In genomic region chr12:49323524-49324097, GRCh38 we compare ENCODE assay signal across 1 cellular context.
A peak's percentile ranks its signal among the peaks of the same experiment; 100 is the strongest.
TF ChIP-seq lines count a peak whose summit lies in the region.

No MANE protein-coding gene starts in this region.

TF ChIP-seq in H1, 55 proteins besides CTCF, POLR2A, EP300 and RAD21:
- TF ChIP-seq YY1 (IDR thresholded peaks at IDR 0.05; ENCODE audit: low read depth, low read length) (no peak), KDM4A (IDR thresholded peaks at IDR 0.05; ENCODE audit: low read depth, low read length, severe bottlenecking) (peak; percentile 31), SIN3A (conservative IDR thresholded peaks at IDR 0.05 in 1 of 2, IDR thresholded peaks at IDR 0.05 in 1 of 2; ENCODE audit: low read depth in 1 of 2, low read length in 2 of 2) (0 out of 4 replicates have a peak, but pooled peaks of 1 of the 2 experiments have one; percentile 9)
